14 cellular contexts compared by ENCODE assay signal in genomic region chr6:106116125-106116524, GRCh38. TPM values are rescaled to one million over a fixed set of nuclear protein-coding genes. Genes with fewer than 3 reads are reported as not detected.
DNase-seq lines count a peak whose midpoint lies in the region; ATAC-seq and TF ChIP-seq lines count a peak whose summit lies in the region.
"Had no signal": no experiment of that assay in that cellular context is flagged by ENCODE, and none has a peak within 500 bp of the region (broad histone marks: within the 10 kb centered on the region; RNA-seq: fewer than 3 reads in every experiment).

No MANE protein-coding gene starts in this region.

- no peak for DNase-seq in CD4-positive, alpha-beta T cell
- DNase-seq in PC-3 (peak; percentile 62), dermis microvascular lymphatic vessel endothelial cell (ENCODE audit: low read depth in 2 of 2) (peak; percentile 1 to 54), mucosa of gallbladder (ENCODE audit: low spot score) (peak; percentile 35), NCI-H774 (lab: John Stamatoyannopoulos, UW) (no peak), left colon (no peak), NCI-H345 (lab: John Stamatoyannopoulos, UW) (no peak)
- DNase-seq: NCI-H1930; stimulated activated CD4-positive, alpha-beta T cell treated with anti-CD3 and anti-CD28 coated beads, Interleukin-12 subunit alpha, Interleukin-12 subunit beta, amount 100 ng/mL, for 4 hours; stimulated activated CD8-positive, alpha-beta memory T cell treated with anti-CD3 and anti-CD28 coated beads, Interleukin-4, amount 100 ng/mL, for 48 hours had no signal

- CTCF ChIA-PET in CD4-positive, alpha-beta T cell (lab: Charles Lee) = interaction anchor here (1.9 to 2.0 kb wide), 2 partner anchors 107 to 123 kb away, joined by 4 to 6 read pairs; no protein-coding TSS in a partner anchor
- CTCF ChIA-PET in PC-3 (lab: Charles Lee) = no interaction called here

- H2AFZ ChIP-seq in PC-3 (ENCODE audit: low read length) = no peak overlapping the region

- no peaks in the 10 kb centered on the region for H3K9me3 Mint-ChIP-seq in CD4-positive, alpha-beta T cell
- H3K9me3 Mint-ChIP-seq: nephron; T-helper 1 cell treated with Interleukin-12 subunit alpha and Interleukin-12 subunit beta and Interleukin-4 antibody, amounts not matched to agents 30 μg/mL and 1 μg/mL, for 36 hours had no signal

- no peaks in the 10 kb centered on the region for H3F3A ChIP-seq in PC-3 (ENCODE audit: low read length, unreplicated experiment)

- H3K27me3 ChIP-seq in CD4-positive, alpha-beta T cell (ENCODE audit: control insufficient read depth, insufficient read depth, low read length) = no peaks in the 10 kb centered on the region
- H3K27me3 ChIP-seq in PC-3 (ENCODE audit: low read length) = no peaks in the 10 kb centered on the region
- H3K27me3 ChIP-seq: adrenal gland had no signal

- peaks cover 84% of the 10 kb centered on the region for H3K4me1 Mint-ChIP-seq in CD4-positive, alpha-beta T cell (ENCODE audit: low read depth)

- H3K36me3 ChIP-seq in PC-3 (ENCODE audit: low read depth, low read length) = no peaks in the 10 kb centered on the region
- H3K36me3 ChIP-seq: adrenal gland had no signal

- no peak for TF ChIP-seq CTCF in CD4-positive, alpha-beta T cell (IDR thresholded peaks at IDR 0.05)
- TF ChIP-seq CTCF in PC-3 (conservative IDR thresholded peaks at IDR 0.05; ENCODE audit: low read depth, low read length) = no peak

- no peaks in the 10 kb centered on the region for H3K36me3 Mint-ChIP-seq in CD4-positive, alpha-beta T cell (ENCODE audit: low read depth)

- ATAC-seq in CD4-positive, alpha-beta T cell (ENCODE audit: poor library complexity) = no peak
- ATAC-seq in PC-3 (0 out of 2 replicates have a peak, but pooled peaks have one; percentile 11), left colon (no peak), GM19351 (IDR thresholded peaks at IDR 0.05; ENCODE audit: unreplicated experiment) (no peak)

- no peaks in the 10 kb centered on the region for H3K9me3 ChIP-seq in CD4-positive, alpha-beta T cell (ENCODE audit: control insufficient read depth, low read length)
- no peaks in the 10 kb centered on the region for H3K9me3 ChIP-seq in PC-3 (ENCODE audit: low read length)
- H3K9me3 ChIP-seq: adrenal gland had no signal

- H3K79me2 ChIP-seq in PC-3 (ENCODE audit: low read length) = no peaks in the 10 kb centered on the region

- no peaks in the 10 kb centered on the region for H3K9me2 ChIP-seq in PC-3 (replicated peaks; ENCODE audit: low read length)

- POLR2A ChIA-PET in CD4-positive, alpha-beta T cell (lab: Charles Lee) = interaction anchor here (0.6 to 8.4 kb wide), 6 partner anchors 13 to 123 kb away, joined by 3 to 92 read pairs (median 6); no protein-coding TSS in a partner anchor
- POLR2A ChIA-PET in PC-3 (lab: Charles Lee; ENCODE audit: unreplicated experiment) = no interaction called here

- no peaks in the 10 kb centered on the region for H4K20me1 ChIP-seq in PC-3 (ENCODE audit: low read length)

- no peak overlapping the region for H3K4me3 ChIP-seq in PC-3 (ENCODE audit: low read length)
- H3K4me3 ChIP-seq: adrenal gland had no signal

- intact Hi-C loops in CD4-positive, alpha-beta T cell (cut with DNase I, micrococcal nuclease) = loop anchor here in 1 of 2 experiments (2.0 kb wide), 1 partner anchor 123 kb away; no protein-coding TSS in a partner anchor
- intact Hi-C loops in PC-3 (cut with micrococcal nuclease) (no loop called here), left colon (cut with DNase I, micrococcal nuclease) (no loop called here)

- no peak overlapping the region for H3K4me2 ChIP-seq in PC-3 (ENCODE audit: low read length)

- peak overlapping the region; percentile 63 for H3K27ac Mint-ChIP-seq in CD4-positive, alpha-beta T cell

- peaks cover 37% of the 10 kb centered on the region for H3K4me1 ChIP-seq in PC-3 (ENCODE audit: insufficient read depth, low read length)
- H3K4me1 ChIP-seq: adrenal gland had no signal

- no peak overlapping the region for H3K27ac ChIP-seq in CD4-positive, alpha-beta T cell (ENCODE audit: low read depth, low read length)
- H3K27ac ChIP-seq in PC-3 (ENCODE audit: low read length) = no peak overlapping the region
- H3K27ac ChIP-seq: adrenal gland had no signal

- no peak overlapping the region for H3K4me3 Mint-ChIP-seq in CD4-positive, alpha-beta T cell
- H3K4me3 Mint-ChIP-seq: nephron; T-helper 1 cell treated with Interleukin-12 subunit alpha and Interleukin-12 subunit beta and Interleukin-4 antibody, amounts not matched to agents 30 μg/mL and 1 μg/mL, for 36 hours had no signal

- BruUV-seq in PC-3 (replicated peaks; lab: Mats Ljungman, UMichigan) = no TSS peak

- H3K9ac ChIP-seq in PC-3 (ENCODE audit: low read length) = no peak overlapping the region

- peaks cover 5% of the 10 kb centered on the region for H3K27me3 Mint-ChIP-seq in CD4-positive, alpha-beta T cell

RNA-seq across cellular contexts. Expression of gene PRDM1, which starts 30.0 kb away (rescaled TPM):
- 10 to 100 TPM; 69.9 to 83.4 TPM for total RNA-seq in CD4-positive, alpha-beta T cell
- total RNA-seq in PC-3 (2014; rRNA removed) (2.0 and 2.5 TPM in 2 replicates), dermis microvascular lymphatic vessel endothelial cell (1.3 and 1.5 TPM in 2 replicates), mucosa of gallbladder (16.9 TPM), left colon (10 to 100 TPM; 16.6 to 25.9 TPM)

Comparison
In these comparisons a context has a peak if more than half of its experiments do, and no peak if none do; other contexts are left out.
1. DNase-seq: peak in PC-3 (single experiment), dermis microvascular lymphatic vessel endothelial cell (2 of 2) and mucosa of gallbladder (single experiment); none in CD4-positive, alpha-beta T cell (0 of 10), NCI-H774 (single experiment), left colon (0 of 2) and NCI-H345 (single experiment).